ENCODE assay signal across 13 cellular contexts in the genomic region with DNA sequence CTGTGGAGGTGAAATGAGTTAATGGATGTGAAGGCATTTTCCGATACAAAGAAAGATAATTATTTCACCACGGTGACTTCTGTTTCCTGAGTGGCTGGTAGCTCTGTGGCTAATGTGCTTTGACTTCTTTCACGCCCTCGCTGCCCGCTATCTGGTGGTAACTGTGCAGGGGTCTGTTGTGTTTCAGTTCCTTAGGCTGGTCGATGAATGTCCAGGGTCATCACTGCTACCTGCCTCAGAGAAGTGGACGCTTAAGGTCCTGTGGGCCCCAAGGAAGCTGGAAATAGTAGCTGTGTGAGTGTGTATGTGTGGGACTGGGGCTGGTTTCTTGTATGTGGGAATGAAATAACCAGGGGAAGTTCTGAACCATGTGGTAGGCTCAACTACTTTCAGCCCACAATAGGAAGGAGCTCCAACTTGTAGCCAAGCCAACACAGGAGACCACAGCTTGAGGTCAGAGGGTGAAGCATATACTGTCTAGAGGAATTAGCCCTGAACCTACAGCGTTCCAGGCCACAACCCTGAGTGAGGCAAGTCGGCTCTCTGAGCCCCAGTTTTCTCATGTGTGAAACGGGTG. TPM values are rescaled to one million over a fixed set of nuclear protein-coding genes. Genes with fewer than 3 reads are reported as not detected.
A peak's percentile ranks its signal among the peaks of the same experiment; 100 is the strongest.
DNase-seq lines count a peak whose midpoint lies in the region; ATAC-seq, FAIRE-seq and TF ChIP-seq lines count a peak whose summit lies in the region.
"Had no signal": no experiment of that assay in that cellular context is flagged by ENCODE, and none has a peak within 500 bp of the region (broad histone marks: within the 10 kb centered on the region; RNA-seq: fewer than 3 reads in every experiment).

No MANE protein-coding gene starts in this region.

- TF ChIP-seq CTCF in GM23338 (conservative IDR thresholded peaks at IDR 0.05; ENCODE audit: low read depth in 2 of 2): no peak

- H3K27ac ChIP-seq in small intestine (ENCODE audit: low read depth in 1 of 2, low read length in 1 of 2) (peak overlapping the region; percentile 1 to 73), GM23338 (ENCODE audit: low read depth) (no peak overlapping the region)
- H3K27ac ChIP-seq: A549, cardiac muscle cell had no signal

- H3K4me2 ChIP-seq in GM23338: no peak overlapping the region
- H3K4me2 ChIP-seq: A549 had no signal

- no peaks in the 10 kb centered on the region for H3K27me3 Mint-ChIP-seq in activated T-cell treated with anti-CD3 and anti-CD28 coated beads, Interleukin-2, amount 50 U/mL, for 4 hours (ENCODE audit: low read depth)
- peaks cover 3% of the 10 kb centered on the region for H3K27me3 Mint-ChIP-seq in GM23338 (ENCODE audit: insufficient read depth, low read depth, poor library complexity)

- no peak for FAIRE-seq in small intestine (lab: Jason Lieb, UNC)
- FAIRE-seq: A549, TTC549 had no signal

- H3K4me1 ChIP-seq in small intestine (ENCODE audit: control insufficient read depth in 2 of 2, insufficient read depth in 1 of 2, low read depth in 1 of 2, low read length in 1 of 2): no peaks in the 10 kb centered on the region
- H3K4me1 ChIP-seq in GM23338 (ENCODE audit: insufficient read depth): no peaks in the 10 kb centered on the region

- no peaks in the 10 kb centered on the region for H3F3A ChIP-seq in GM23338 (replicated peaks; ENCODE audit: low read depth)

- H3K79me2 ChIP-seq in GM23338 (replicated peaks; ENCODE audit: insufficient read depth): no peaks in the 10 kb centered on the region

- 65 to 82% (median 70%) methylated on average over 10 of the region's 10 CpGs for WGBS in small intestine, 3 donors

- no peaks in the 10 kb centered on the region for H3K9me2 ChIP-seq in GM23338 (ENCODE audit: insufficient read depth)

- H3K36me3 ChIP-seq in small intestine (ENCODE audit: control insufficient read depth in 2 of 2, insufficient read depth in 2 of 2, low read length in 2 of 2): no peaks in the 10 kb centered on the region
- no peaks in the 10 kb centered on the region for H3K36me3 ChIP-seq in GM23338 (ENCODE audit: insufficient read depth)
- H3K36me3 ChIP-seq: cardiac muscle cell had no signal

- H3K4me1 Mint-ChIP-seq in activated T-cell treated with anti-CD3 and anti-CD28 coated beads, Interleukin-2, amount 50 U/mL, for 4 hours (ENCODE audit: low read depth): peaks cover 72% of the 10 kb centered on the region
- H3K4me1 Mint-ChIP-seq in GM23338: peaks cover 5% of the 10 kb centered on the region; the same call in 2 of the 3 replicates

- H3K4me3 ChIP-seq in small intestine (ENCODE audit: low read depth in 1 of 2, low read length in 2 of 2): no peak overlapping the region
- H3K4me3 ChIP-seq in GM23338: no peak overlapping the region
- H3K4me3 ChIP-seq: A549, cardiac muscle cell had no signal

- no peak overlapping the region for H2AFZ ChIP-seq in GM23338

- H3K27me3 ChIP-seq in small intestine (ENCODE audit: control insufficient read depth in 2 of 2, insufficient read depth in 2 of 2, low read length in 2 of 2): no peaks in the 10 kb centered on the region
- no peaks in the 10 kb centered on the region for H3K27me3 ChIP-seq in GM23338 (ENCODE audit: insufficient read depth)
- H3K27me3 ChIP-seq: cardiac muscle cell had no signal

- no peaks in the 10 kb centered on the region for H3K36me3 Mint-ChIP-seq in activated T-cell treated with anti-CD3 and anti-CD28 coated beads, Interleukin-2, amount 50 U/mL, for 4 hours (ENCODE audit: insufficient read depth)
- H3K36me3 Mint-ChIP-seq in GM23338 (ENCODE audit: low read depth): no peaks in the 10 kb centered on the region

- DNase-seq in activated CD4-positive, alpha-beta T cell treated with anti-CD3 and anti-CD28 coated beads for 48 hours: peak; percentile 14
- no peak for DNase-seq in activated CD4-positive, alpha-beta T cell treated with anti-CD3 and anti-CD28 coated beads for 4 hours
- DNase-seq in KG1 (lab: John Stamatoyannopoulos, UW) (peak; percentile 93), small intestine (peak; percentile 51), GM23338 (ENCODE audit: low spot score) (no peak)
- DNase-seq in activated T-cell treated with anti-CD3 and anti-CD28 coated beads, Interleukin-2, amount 50 U/mL, for 4 hours: peak; percentile 17
- DNase-seq: foreskin melanocyte had no signal

- ATAC-seq in activated T-cell treated with anti-CD3 and anti-CD28 coated beads, Interleukin-2, amount 50 U/mL, for 4 hours: peak; percentile 36 to 52
- ATAC-seq in GM23338: no peak
- no peak for ATAC-seq in GM21528 (IDR thresholded peaks at IDR 0.05; ENCODE audit: low FRiP score, unreplicated experiment)
- ATAC-seq in HG03159 (IDR thresholded peaks at IDR 0.05; ENCODE audit: unreplicated experiment): no peak
- ATAC-seq: A549 had no signal

- H3K9me3 Mint-ChIP-seq in activated T-cell treated with anti-CD3 and anti-CD28 coated beads, Interleukin-2, amount 50 U/mL, for 4 hours: no peaks in the 10 kb centered on the region
- no peaks in the 10 kb centered on the region for H3K9me3 Mint-ChIP-seq in GM23338

- no peaks in the 10 kb centered on the region for H3K9me3 ChIP-seq in small intestine (ENCODE audit: control insufficient read depth, low read depth)
- H3K9me3 ChIP-seq: A549 had no signal

- H4K20me1 ChIP-seq in GM23338 (replicated peaks; ENCODE audit: insufficient read depth): no peaks in the 10 kb centered on the region

- H3K4me3 Mint-ChIP-seq in activated T-cell treated with anti-CD3 and anti-CD28 coated beads, Interleukin-2, amount 50 U/mL, for 4 hours: peak overlapping the region; percentile 67
- no peak overlapping the region for H3K4me3 Mint-ChIP-seq in GM23338

- no peak overlapping the region for H3K27ac Mint-ChIP-seq in GM23338

RNA-seq across cellular contexts. Expression of a gene that starts 15.9 kb away (rescaled TPM):
- 10 to 100 TPM; 19.9 to 72.3 (median 64.7) TPM for total RNA-seq in activated T-cell treated with anti-CD3 and anti-CD28 coated beads, Interleukin-2, amount 50 U/mL, for 4 hours
- 10 to 100 TPM in 1 of 3 donors, 1 to 10 TPM in 2; 4.9 to 44.0 (median 7.7) TPM for polyA plus RNA-seq in small intestine
- total RNA-seq in GM23338 (2014; rRNA removed; shearing (Covaris generic)): not detected in 2 replicates
- not detected in 2 replicates for polyA plus RNA-seq in GM23338 (2016; fragmentation: Nextera tagmentation; extraction: Ambion mirVana)
- total RNA-seq: cardiac muscle cell had no signal

RNA-seq across cellular contexts. Expression of a gene that starts 27.4 kb away (rescaled TPM):
- under 1 TPM in 1 of 3 donors, not detected in 2; 0.21 TPM for total RNA-seq in activated T-cell treated with anti-CD3 and anti-CD28 coated beads, Interleukin-2, amount 50 U/mL, for 4 hours
- not detected for polyA plus RNA-seq in small intestine
- not detected in 2 replicates for total RNA-seq in GM23338 (2014; rRNA removed; shearing (Covaris generic))
- polyA plus RNA-seq in GM23338 (2016; fragmentation: Nextera tagmentation; extraction: Ambion mirVana): not detected in 2 replicates
- total RNA-seq: cardiac muscle cell, urinary bladder had no signal
- polyA plus RNA-seq: A549, urinary bladder had no signal

RNA-seq across cellular contexts. Expression of a gene that starts 34.5 kb away (rescaled TPM):
- total RNA-seq in activated T-cell treated with anti-CD3 and anti-CD28 coated beads, Interleukin-2, amount 50 U/mL, for 4 hours: not detected
- polyA plus RNA-seq in small intestine (1 to 10 TPM in 2 of 3 donors, not detected in 1; 1.9 to 4.5 TPM), GM23338 (2016; fragmentation: Nextera tagmentation; extraction: Ambion mirVana) (7.3 and 8.8 TPM in 2 replicates)
- 3.9 and 5.2 TPM in 2 replicates for total RNA-seq in GM23338 (2014; rRNA removed; shearing (Covaris generic))

RNA-seq across cellular contexts. Expression of a gene that starts 47.4 kb away (rescaled TPM):
- not detected for total RNA-seq in activated T-cell treated with anti-CD3 and anti-CD28 coated beads, Interleukin-2, amount 50 U/mL, for 4 hours
- polyA plus RNA-seq in small intestine (not detected), GM23338 (2016; fragmentation: Nextera tagmentation; extraction: Ambion mirVana) (not detected in 2 replicates)
- total RNA-seq in GM23338 (2014; rRNA removed; shearing (Covaris generic)): not detected in 2 replicates
- total RNA-seq: cardiac muscle cell, urinary bladder had no signal
- polyA plus RNA-seq: A549, cardiac muscle cell, urinary bladder had no signal

Comparison
In these comparisons a context has a peak if more than half of its experiments do, and no peak if none do; other contexts are left out.
1. DNase-seq: peak in activated CD4-positive, alpha-beta T cell treated with anti-CD3 and anti-CD28 coated beads for 48 hours (single experiment), KG1 (single experiment), activated T-cell treated with anti-CD3 and anti-CD28 coated beads, Interleukin-2, amount 50 U/mL, for 4 hours (single experiment) and small intestine (single experiment); none in activated CD4-positive, alpha-beta T cell treated with anti-CD3 and anti-CD28 coated beads for 4 hours (0 of 2) and GM23338 (single experiment).
2. ATAC-seq: peak in activated T-cell treated with anti-CD3 and anti-CD28 coated beads, Interleukin-2, amount 50 U/mL, for 4 hours (2 of 2); none in GM23338 (single experiment), GM21528 (single experiment) and HG03159 (single experiment).
3. RNA of a gene that starts 15.9 kb away (total RNA-seq): 19.9 to 72.3 TPM in activated T-cell treated with anti-CD3 and anti-CD28 coated beads, Interleukin-2, amount 50 U/mL, for 4 hours; not detected in GM23338; every median in the first group is over 10 times any median in the second.